18 cellular contexts compared by ENCODE assay signal in genomic region chr1:225412301-225412700, GRCh38. TPM values are rescaled to one million over a fixed set of nuclear protein-coding genes. Genes with fewer than 3 reads are reported as not detected.
DNase-seq lines count a peak whose midpoint lies in the region; ATAC-seq, FAIRE-seq and TF ChIP-seq lines count a peak whose summit lies in the region.
"Had no signal": no experiment of that assay in that cellular context is flagged by ENCODE, and none has a peak within 500 bp of the region (broad histone marks: within the 10 kb centered on the region; RNA-seq: fewer than 3 reads in every experiment).

No MANE protein-coding gene starts in this region.

- H3K4me2 ChIP-seq in A549 (peak overlapping the region; percentile 51; the same call in 1 of the 3 replicates), K562 (ENCODE audit: insufficient read depth, low read length) (no peak overlapping the region), HepG2 (ENCODE audit: low read depth, low read length) (peak overlapping the region; percentile 71)

- TF ChIP-seq EP300 in A549 (IDR thresholded peaks at IDR 0.05) (no peak), K562 (IDR thresholded peaks at IDR 0.05; ENCODE audit: low read length) (no peak), HepG2 (IDR thresholded peaks at IDR 0.05; ENCODE audit: low read depth in 2 of 2, low read length in 2 of 2) (no peak), HepG2 (CRISPR knock-in tag; IDR thresholded peaks at IDR 0.05; ENCODE audit: borderline replicate concordance) (no peak)

- H3K4me3 ChIP-seq in A549 (no peak overlapping the region), K562 (no peak overlapping the region), HepG2 (replicated peaks in 1 of 3; ENCODE audit: insufficient read depth in 1 of 3, low read depth in 2 of 3, low read length in 3 of 3) (no peak overlapping the region; a peak in 1 of 6 replicates), pancreas (no peak overlapping the region)

- peaks cover 65% of the 10 kb centered on the region for H3K79me2 ChIP-seq in K562 (ENCODE audit: control insufficient read depth, insufficient read depth, low read length)
- peaks cover 8% of the 10 kb centered on the region for H3K79me2 ChIP-seq in HepG2 (ENCODE audit: insufficient read depth, low read length)

- H4K20me1 ChIP-seq in K562 (replicated peaks; ENCODE audit: control insufficient read depth, insufficient read depth, low read length), result no peaks in the 10 kb centered on the region; the same call in 1 of the 2 replicates
- no peaks in the 10 kb centered on the region for H4K20me1 ChIP-seq in HepG2 (ENCODE audit: insufficient read depth, low read length)

- H3K27me3 ChIP-seq in K562 (ENCODE audit: control insufficient read depth in 2 of 2, insufficient read depth in 2 of 2, low read length in 2 of 2) (no peaks in the 10 kb centered on the region), HepG2 (ENCODE audit: control insufficient read depth in 1 of 2, insufficient read depth in 2 of 2, low read length in 2 of 2) (no peaks in the 10 kb centered on the region), pancreas (no peaks in the 10 kb centered on the region)

- H3K36me3 ChIP-seq in K562 (ENCODE audit: control insufficient read depth, insufficient read depth, low read length), result peaks cover 99% of the 10 kb centered on the region
- H3K36me3 ChIP-seq in HepG2 (replicated peaks in 1 of 2; ENCODE audit: control insufficient read depth in 1 of 2, insufficient read depth in 2 of 2, low read length in 2 of 2), result peaks cover 17 to 49% of the 10 kb centered on the region in 2 experiments
- H3K36me3 ChIP-seq in pancreas, result peaks cover 0 to 9% (median 0%) of the 10 kb centered on the region in 3 donors

- no peak for TF ChIP-seq POLR2A in A549 (IDR thresholded peaks at IDR 0.05; ENCODE audit: low read length)
- no peak for TF ChIP-seq POLR2A in K562 (conservative IDR thresholded peaks at IDR 0.05)
- no peak for TF ChIP-seq POLR2A in HepG2 (IDR thresholded peaks at IDR 0.05; ENCODE audit: insufficient read depth in 1 of 2, low read depth in 2 of 2, low read length in 2 of 2)

- no peaks in the 10 kb centered on the region for H3K9me1 ChIP-seq in K562 (ENCODE audit: control insufficient read depth, insufficient read depth, low read length)

- DNase-seq in A549 (ENCODE audit: low read depth in 1 of 2, low spot score in 1 of 2) (no peak), K562 (ENCODE audit: extremely low read depth in 1 of 4, low spot score in 3 of 4) (no peak), HepG2 (ENCODE audit: low spot score) (no peak), pancreas (no peak)
- DNase-seq in stimulated activated CD8-positive, alpha-beta memory T cell treated with anti-CD3 and anti-CD28 coated beads, Interleukin-4, amount 100 ng/mL, for 48 hours, result no peak
- no peak for DNase-seq in activated CD4-positive, CD25-positive, alpha-beta regulatory T cell (lab: John Stamatoyannopoulos, UW)
- DNase-seq: C1 segment of cervical spinal cord; CD4-positive, alpha-beta memory T cell; COR-L47; DMS153; DMS79 treated with DMSO at 0.1 percent for 48 hours; EL; GOT3; H9 had no signal

- H2AFZ ChIP-seq in K562 (ENCODE audit: low read depth, low read length) (no peak overlapping the region), HepG2 (ENCODE audit: low read length) (no peak overlapping the region)

- FAIRE-seq in A549 (lab: Jason Lieb, UNC) (no peak), K562 (lab: Jason Lieb, UNC) (no peak), HepG2 (lab: Jason Lieb, UNC) (no peak), pancreas (lab: Jason Lieb, UNC) (no peak)
- FAIRE-seq: D721Med, G401.6, GM12891 had no signal

- POLR2A ChIA-PET in A549 (lab: Yijun Ruan, JAX), result no interaction called here
- POLR2A ChIA-PET in K562 (lab: Yijun Ruan, JAX), result interaction anchor here (2.1 kb wide), 1 partner anchor 14 kb away, joined by 9 read pairs; no protein-coding TSS in a partner anchor
- POLR2A ChIA-PET in HepG2 (lab: Yijun Ruan, JAX), result interaction anchor here (1.2 to 1.5 kb wide), 2 partner anchors 12 to 33 kb away, joined by 3 to 4 read pairs; no protein-coding TSS in a partner anchor

- no peak overlapping the region for H3K9ac ChIP-seq in K562 (ENCODE audit: insufficient read depth in 1 of 2, low read depth in 2 of 2, low read length in 2 of 2)
- H3K9ac ChIP-seq in HepG2 (ENCODE audit: insufficient read depth, low read depth, low read length), result no peak overlapping the region

- no peaks in the 10 kb centered on the region for H3K9me3 ChIP-seq in A549
- no peaks in the 10 kb centered on the region for H3K9me3 ChIP-seq in K562 (replicated peaks; ENCODE audit: control insufficient read depth, insufficient read depth, low read depth, low read length)
- H3K9me3 ChIP-seq in HepG2 (ENCODE audit: low read length), result no peaks in the 10 kb centered on the region
- no peaks in the 10 kb centered on the region for H3K9me3 ChIP-seq in pancreas

- H3K27ac ChIP-seq in A549 (no peak overlapping the region), K562 (ENCODE audit: extremely low read depth, low read depth, low read length) (no peak overlapping the region), HepG2 (ENCODE audit: extremely low read length, insufficient read depth, low read length) (peak overlapping the region; percentile 73), pancreas (peak overlapping the region in 3 of 4 donors; percentile 40 to 81 (median 63))

- no peak for TF ChIP-seq CTCF in A549 (IDR thresholded peaks at IDR 0.05)
- no peak for TF ChIP-seq CTCF in K562 (IDR thresholded peaks at IDR 0.05 in 2 of 3, conservative IDR thresholded peaks at IDR 0.05 in 1 of 3; ENCODE audit: insufficient read depth in 2 of 3, low read depth in 1 of 3, low read length in 3 of 3)
- TF ChIP-seq CTCF in HepG2 (CRISPR knock-in tag; IDR thresholded peaks at IDR 0.05), result no peak
- TF ChIP-seq CTCF in pancreas (IDR thresholded peaks at IDR 0.05), result no peak

- 93% methylated on average over 10 of the region's 10 CpGs for WGBS in A549 (ENCODE audit: missing lambda C conversion rate)
- WGBS in K562 (ENCODE audit: insufficient coverage, low coverage, missing lambda C conversion rate), result 90% methylated on average over 10 of the region's 10 CpGs
- 91% methylated on average over 10 of the region's 10 CpGs for WGBS in HepG2 (ENCODE audit: low lambda C conversion rate)
- 16 to 20% methylated on average over 10 of the region's 10 CpGs for WGBS in pancreas, 2 donors

- BruUV-seq in K562 (replicated peaks; lab: Mats Ljungman, UMichigan), result no TSS peak
- no TSS peak for BruUV-seq in HepG2 (replicated peaks; lab: Mats Ljungman, UMichigan)

- in situ Hi-C loops in K562 (cut with MboI), result no loop called here
- in situ Hi-C loops in HepG2 (cut with HindIII; ENCODE audit: extremely low pct_ligation_motif_present, low pct_unique_long_range_greater_than_20kb), result no loop called here

- no peak for ATAC-seq in A549
- no peak for ATAC-seq in K562
- peak; percentile 18; the same call in 1 of the 3 replicates for ATAC-seq in HepG2
- ATAC-seq in pancreas, result peak; percentile 26 to 48 (median 44)
- no peak for ATAC-seq in GM21723 (IDR thresholded peaks at IDR 0.05; ENCODE audit: unreplicated experiment)

- peaks cover 13% of the 10 kb centered on the region for H3K4me1 ChIP-seq in A549
- no peaks in the 10 kb centered on the region for H3K4me1 ChIP-seq in K562 (replicated peaks in 1 of 2; ENCODE audit: control insufficient read depth in 2 of 2, insufficient read depth in 2 of 2, low read length in 2 of 2)
- H3K4me1 ChIP-seq in HepG2 (ENCODE audit: insufficient read depth, low read length), result peaks cover 57% of the 10 kb centered on the region
- H3K4me1 ChIP-seq in pancreas, result peaks cover 10 to 17% (median 16%) of the 10 kb centered on the region in 3 donors

- intact Hi-C loops in K562 (cut with micrococcal nuclease), result no loop called here
- intact Hi-C loops in HepG2 (cut with micrococcal nuclease; ENCODE audit: unreplicated experiment), result loop anchor here (2.0 kb wide), 1 partner anchor 14 kb away; no protein-coding TSS in a partner anchor
- intact Hi-C loops in pancreas (cut with DNase I), result no loop called here

- TF ChIP-seq RAD21 in A549 (conservative IDR thresholded peaks at IDR 0.05 in 1 of 2, IDR thresholded peaks at IDR 0.05 in 1 of 2) (no peak), K562 (CRISPR knock-in tag; conservative IDR thresholded peaks at IDR 0.05 in 1 of 2, IDR thresholded peaks at IDR 0.05 in 1 of 2) (no peak), HepG2 (CRISPR knock-in tag; IDR thresholded peaks at IDR 0.05) (no peak)

- CTCF ChIA-PET in A549 (lab: Yijun Ruan, JAX), result interaction anchor here (1.0 kb wide), 1 partner anchor 62 kb away, joined by 4 read pairs; no protein-coding TSS in a partner anchor
- CTCF ChIA-PET in K562 (lab: Yijun Ruan, JAX; ENCODE audit: low intra/inter-chr PET ratio), result no interaction called here
- CTCF ChIA-PET in HepG2 (lab: Yijun Ruan, JAX; ENCODE audit: low intra/inter-chr PET ratio, low total read pairs), result no interaction called here

RNA-seq across cellular contexts. Expression of gene LBR, which starts 15.5 kb away (rescaled TPM):
- polyA plus RNA-seq in A549 (2011; rRNA removed), result 54.6 and 68.7 TPM in 2 replicates
- polyA plus RNA-seq in A549 (2012; cell fraction: cytosol; rRNA removed), result 20.9 and 26.8 TPM in 2 replicates
- polyA plus RNA-seq in A549 (2012; cell fraction: nucleus; rRNA removed), result 26.0 and 49.8 TPM in 2 replicates
- 39.2 to 40.8 TPM (median 39.8 TPM) in 3 replicates for polyA plus RNA-seq in A549 (2017; fragmentation: RNase III; extraction: RNeasy Plus Mini Kit Qiagen cat#74134 plus additional on column Dnase treatment)
- polyA minus RNA-seq in A549 (2011; rRNA and poly(A)+ RNA removed), result 50.6 and 60.7 TPM in 2 replicates
- total RNA-seq in K562 (2011; cell fraction: chromatin; rRNA removed; ENCODE audit: low replicate concordance), result 218 and 419 TPM in 2 replicates
- total RNA-seq in K562 (2011; cell fraction: nucleolus; rRNA removed), result 192 and 198 TPM in 2 replicates
- 268 and 304 TPM in 2 replicates for total RNA-seq in K562 (2011; cell fraction: nucleoplasm; rRNA removed)
- 102 and 116 TPM in 2 replicates for total RNA-seq in K562 (2014; rRNA removed)
- 205 and 234 TPM in 2 replicates for total RNA-seq in K562 (2014; rRNA removed; fragmentation: Illumina TruSeq; extraction: Trizol)
- 177 and 192 TPM in 2 replicates for total RNA-seq in K562 (2015; rRNA removed; fragmentation: Illumina TruSeq; extraction: Trizol)
- 229 and 235 TPM in 2 replicates for total RNA-seq in K562 (2021)
- polyA plus RNA-seq in K562 (2011; rRNA removed), result 170 and 197 TPM in 2 replicates
- 90.3 and 164 TPM in 2 replicates for polyA plus RNA-seq in K562 (2011; cell fraction: cytosol; rRNA removed)
- polyA plus RNA-seq in K562 (2011; cell fraction: nucleus; rRNA removed), result 137 and 143 TPM in 2 replicates
- 106 and 154 TPM in 2 replicates for polyA plus RNA-seq in K562 (2012)
- polyA plus RNA-seq in K562 (2014; fragmentation: Illumina TruSeq; extraction: Trizol), result 160 and 197 TPM in 2 replicates
- 100 to 1,000 TPM; 203 to 217 TPM for polyA plus RNA-seq in K562 (2014; fragmentation: Nextera tagmentation; extraction: Ambion mirVana)
- 144 and 147 TPM in 2 replicates for polyA plus RNA-seq in K562 (2014; rRNA removed)
- 186 and 194 TPM in 2 replicates for polyA minus RNA-seq in K562 (2011; rRNA and poly(A)+ RNA removed)
- 95.8 and 96.2 TPM in 2 replicates for polyA minus RNA-seq in K562 (2011; cell fraction: cytosol; rRNA and poly(A)+ RNA removed)
- 102 and 157 TPM in 2 replicates for polyA minus RNA-seq in K562 (2011; cell fraction: nucleus; rRNA and poly(A)+ RNA removed)
- total RNA-seq in HepG2 (2016; rRNA removed; fragmentation: Illumina TruSeq; extraction: Trizol), result 64.4 and 76.7 TPM in 2 replicates
- 5.8 and 7.2 TPM in 2 replicates for total RNA-seq in HepG2 (2016; cell fraction: cytosol; rRNA removed; fragmentation: Illumina TruSeq; extraction: Trizol; ENCODE audit: low read depth)
- total RNA-seq in HepG2 (2016; cell fraction: insoluble cytoplasmic fraction; rRNA removed; fragmentation: Illumina TruSeq; extraction: Trizol), result 58.0 and 76.5 TPM in 2 replicates
- 18.3 and 23.6 TPM in 2 replicates for total RNA-seq in HepG2 (2016; cell fraction: membrane; rRNA removed; fragmentation: Illumina TruSeq; extraction: Trizol)
- total RNA-seq in HepG2 (2016; cell fraction: nucleus; rRNA removed; fragmentation: Illumina TruSeq; extraction: Trizol), result 103 and 116 TPM in 2 replicates
- 38.2 and 38.9 TPM in 2 replicates for polyA plus RNA-seq in HepG2 (2011; rRNA removed)
- 25.2 and 34.9 TPM in 2 replicates for polyA plus RNA-seq in HepG2 (2011; cell fraction: cytosol; rRNA removed)
- polyA plus RNA-seq in HepG2 (2011; cell fraction: nucleus; rRNA removed), result 20.9 and 21.1 TPM in 2 replicates
- polyA plus RNA-seq in HepG2 (2012), result 42.0 and 46.8 TPM in 2 replicates
- polyA plus RNA-seq in HepG2 (2016; cell fraction: cytosol; fragmentation: Illumina TruSeq; extraction: Trizol; ENCODE audit: low read depth), result 3.8 and 4.4 TPM in 2 replicates
- polyA plus RNA-seq in HepG2 (2016; cell fraction: insoluble cytoplasmic fraction; fragmentation: Illumina TruSeq; extraction: Trizol; ENCODE audit: low read depth), result 58.6 and 66.3 TPM in 2 replicates
- polyA plus RNA-seq in HepG2 (2016; cell fraction: membrane; fragmentation: Illumina TruSeq; extraction: Trizol; ENCODE audit: low read depth), result 12.1 and 13.5 TPM in 2 replicates
- polyA plus RNA-seq in HepG2 (2016; cell fraction: nucleus; fragmentation: Illumina TruSeq; extraction: Trizol; ENCODE audit: insufficient read depth, low read depth), result 109 and 114 TPM in 2 replicates
- 59.8 and 110 TPM in 2 replicates for polyA minus RNA-seq in HepG2 (2011; rRNA and poly(A)+ RNA removed; ENCODE audit: low replicate concordance)
- 35.1 and 35.9 TPM in 2 replicates for polyA minus RNA-seq in HepG2 (2011; cell fraction: cytosol; rRNA and poly(A)+ RNA removed)
- polyA minus RNA-seq in HepG2 (2011; cell fraction: nucleus; rRNA and poly(A)+ RNA removed), result 43.9 and 51.8 TPM in 2 replicates
- 10 to 100 TPM; 18.3 to 31.6 (median 19.9) TPM for total RNA-seq in pancreas
- 10 to 100 TPM; 12.3 to 17.0 TPM for polyA plus RNA-seq in pancreas

Comparison
In these comparisons a context has a peak if more than half of its experiments do, and no peak if none do; other contexts are left out.
1. ATAC-seq: peak in HepG2 (single experiment) and pancreas (4 of 4); none in A549 (0 of 2), K562 (single experiment) and GM21723 (single experiment).
2. H3K27ac ChIP-seq: peak in HepG2 (single experiment) and pancreas (3 of 4); none in A549 (0 of 2) and K562 (single experiment).